ENCODE assay signal across 21 cellular contexts in the genomic region with DNA sequence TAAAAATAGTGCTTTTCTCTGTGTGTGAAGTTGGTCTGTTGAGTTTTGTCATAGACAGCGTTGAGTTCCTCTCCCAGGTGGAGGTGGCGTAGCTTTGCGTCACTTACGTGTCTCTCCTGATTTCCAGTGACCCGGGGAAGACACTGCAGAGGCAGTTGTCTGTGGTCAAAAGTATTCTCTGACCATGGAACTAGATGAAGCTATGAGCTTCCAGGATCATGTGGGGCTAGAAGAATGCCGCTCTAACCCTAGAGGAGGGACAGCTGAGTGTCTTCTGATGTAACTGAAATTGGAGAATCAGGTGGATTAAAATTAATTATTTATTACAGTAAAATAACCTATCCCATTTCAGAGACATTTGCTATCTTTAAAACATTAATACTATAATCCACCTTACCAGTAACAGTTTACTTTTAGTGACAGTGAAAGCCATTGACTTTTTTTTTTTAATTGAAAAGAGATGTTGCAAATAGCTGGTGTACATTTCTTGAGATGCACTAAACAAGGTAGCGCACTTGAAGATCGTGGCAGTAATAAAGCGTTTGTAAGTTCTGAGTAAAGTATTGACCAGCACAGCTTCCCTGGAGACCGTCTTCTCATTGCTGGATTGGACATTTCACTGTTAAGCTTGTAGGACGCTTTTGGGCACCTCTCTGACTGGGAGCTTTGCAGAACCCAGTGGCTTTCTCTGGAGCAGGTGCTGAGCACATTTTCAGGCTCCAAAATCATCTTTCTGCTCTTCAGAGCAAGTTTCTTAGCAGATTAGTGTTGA. TPM values are rescaled to one million over a fixed set of nuclear protein-coding genes. Genes with fewer than 3 reads are reported as not detected.
DNase-seq lines count a peak whose midpoint lies in the region; ATAC-seq and TF ChIP-seq lines count a peak whose summit lies in the region.
"Had no signal": no experiment of that assay in that cellular context is flagged by ENCODE, and none has a peak within 500 bp of the region (broad histone marks: within the 10 kb centered on the region; RNA-seq: fewer than 3 reads in every experiment).

No MANE protein-coding gene starts in this region.

- peak overlapping the region; percentile 47; the same call in 1 of the 2 replicates for H3K4me2 ChIP-seq in KMS-11
- H3K4me2 ChIP-seq in mesendoderm (ENCODE audit: low read length) = no peak overlapping the region

- H3K79me2 ChIP-seq in KMS-11 (ENCODE audit: insufficient read depth, low read depth) (no peaks in the 10 kb centered on the region), mesendoderm (ENCODE audit: control insufficient read depth, insufficient read depth, low read length) (no peaks in the 10 kb centered on the region)

- DNase-seq in activated naive CD4-positive, alpha-beta T cell treated with anti-CD3 and anti-CD28 coated beads, Interleukin-2, amount 10 ng/mL, durations not matched to agents 7 days and 5 days = no peak
- DNase-seq in chondrocyte (ENCODE audit: low spot score) (no peak), mesendoderm (no peak), SIG-M5 treated with dmso at 0.1 percent for 504 hours (lab: John Stamatoyannopoulos, UW; ENCODE audit: unreplicated experiment) (no peak)
- DNase-seq in stimulated activated effector memory CD8-positive, alpha-beta T cell treated with anti-CD3 and anti-CD28 coated beads, Interleukin-12 subunit alpha, Interleukin-12 subunit beta, amount 100 ng/mL, for 72 hours (ENCODE audit: low spot score in 2 of 2) = no peak
- DNase-seq: activated effector memory CD4-positive, alpha-beta T cell treated with Interleukin-2 at 50 U/mL for 16 hours; COR-L47; effector CD4-positive, alpha-beta T cell; GOT3; midbrain; NCI-H1417; NCI-H69; SHP77 treated with DMSO at 0.1 percent for 48 hours; stimulated activated CD8-positive, alpha-beta memory T cell treated with anti-CD3 and anti-CD28 coated beads, Interleukin-4, amount 100 ng/mL, for 48 hours had no signal

- H4K20me1 ChIP-seq in KMS-11 (ENCODE audit: insufficient read depth) = no peaks in the 10 kb centered on the region

- no peak overlapping the region for H3K18ac ChIP-seq in mesendoderm (ENCODE audit: low read length)

- H3K4me3 ChIP-seq in KMS-11 (IDR thresholded peaks at IDR 0.05; ENCODE audit: insufficient read depth, low read depth, low read length) (no peak overlapping the region), mesendoderm (ENCODE audit: low read length) (no peak overlapping the region)
- H3K4me3 ChIP-seq: esophagus muscularis mucosa, gastroesophageal sphincter, thoracic aorta had no signal

- H3K79me1 ChIP-seq in mesendoderm (ENCODE audit: low read length) = peaks cover 1% of the 10 kb centered on the region

- H3K36me3 Mint-ChIP-seq in activated naive CD4-positive, alpha-beta T cell treated with anti-CD3 and anti-CD28 coated beads, Interleukin-2, amount 50 U/mL, for 24 hours = peaks cover 10% of the 10 kb centered on the region
- peaks cover 24% of the 10 kb centered on the region for H3K36me3 Mint-ChIP-seq in activated naive CD4-positive, alpha-beta T cell treated with anti-CD3 and anti-CD28 coated beads, Interleukin-2, amount 10 ng/mL, durations not matched to agents 7 days and 5 days
- H3K36me3 Mint-ChIP-seq in chondrocyte (ENCODE audit: low read depth) = peaks cover 18% of the 10 kb centered on the region
- peaks cover 21% of the 10 kb centered on the region for H3K36me3 Mint-ChIP-seq in stimulated activated effector memory CD8-positive, alpha-beta T cell treated with anti-CD3 and anti-CD28 coated beads, Interleukin-12 subunit alpha, Interleukin-12 subunit beta, amount 100 ng/mL, for 72 hours

- peaks cover 55% of the 10 kb centered on the region for H3K4me1 Mint-ChIP-seq in activated naive CD4-positive, alpha-beta T cell treated with anti-CD3 and anti-CD28 coated beads, Interleukin-2, amount 50 U/mL, for 24 hours
- peaks cover 19% of the 10 kb centered on the region for H3K4me1 Mint-ChIP-seq in activated naive CD4-positive, alpha-beta T cell treated with anti-CD3 and anti-CD28 coated beads, Interleukin-2, amount 10 ng/mL, durations not matched to agents 7 days and 5 days
- peaks cover 16% of the 10 kb centered on the region for H3K4me1 Mint-ChIP-seq in chondrocyte (ENCODE audit: low read depth)
- peaks cover 34% of the 10 kb centered on the region for H3K4me1 Mint-ChIP-seq in stimulated activated effector memory CD8-positive, alpha-beta T cell treated with anti-CD3 and anti-CD28 coated beads, Interleukin-12 subunit alpha, Interleukin-12 subunit beta, amount 100 ng/mL, for 72 hours

- H3K9me3 Mint-ChIP-seq in activated naive CD4-positive, alpha-beta T cell treated with anti-CD3 and anti-CD28 coated beads, Interleukin-2, amount 50 U/mL, for 24 hours = no peaks in the 10 kb centered on the region
- H3K9me3 Mint-ChIP-seq in activated naive CD4-positive, alpha-beta T cell treated with anti-CD3 and anti-CD28 coated beads, Interleukin-2, amount 10 ng/mL, durations not matched to agents 7 days and 5 days = no peaks in the 10 kb centered on the region
- no peaks in the 10 kb centered on the region for H3K9me3 Mint-ChIP-seq in chondrocyte (ENCODE audit: low read depth)
- no peaks in the 10 kb centered on the region for H3K9me3 Mint-ChIP-seq in stimulated activated effector memory CD8-positive, alpha-beta T cell treated with anti-CD3 and anti-CD28 coated beads, Interleukin-12 subunit alpha, Interleukin-12 subunit beta, amount 100 ng/mL, for 72 hours
- H3K9me3 Mint-ChIP-seq: central memory CD8-positive, alpha-beta T cell had no signal

- no peak overlapping the region for H2BK120ac ChIP-seq in mesendoderm (ENCODE audit: low read depth, low read length)

- H3K36me3 ChIP-seq in KMS-11 (ENCODE audit: insufficient read depth) (no peaks in the 10 kb centered on the region), mesendoderm (ENCODE audit: control insufficient read depth, insufficient read depth, low read length) (no peaks in the 10 kb centered on the region)

- H3K27ac Mint-ChIP-seq in activated naive CD4-positive, alpha-beta T cell treated with anti-CD3 and anti-CD28 coated beads, Interleukin-2, amount 50 U/mL, for 24 hours = peak overlapping the region; percentile 10
- H3K27ac Mint-ChIP-seq in activated naive CD4-positive, alpha-beta T cell treated with anti-CD3 and anti-CD28 coated beads, Interleukin-2, amount 10 ng/mL, durations not matched to agents 7 days and 5 days = no peak overlapping the region
- H3K27ac Mint-ChIP-seq in chondrocyte (ENCODE audit: unreplicated experiment) = peak overlapping the region; percentile 14
- peak overlapping the region; percentile 49 for H3K27ac Mint-ChIP-seq in stimulated activated effector memory CD8-positive, alpha-beta T cell treated with anti-CD3 and anti-CD28 coated beads, Interleukin-12 subunit alpha, Interleukin-12 subunit beta, amount 100 ng/mL, for 72 hours

- no peak overlapping the region for H4K8ac ChIP-seq in mesendoderm (ENCODE audit: low read depth, low read length)

- H3K27ac ChIP-seq in KMS-11 (no peak overlapping the region), mesendoderm (ENCODE audit: low read depth, low read length) (no peak overlapping the region)
- H3K27ac ChIP-seq: esophagus muscularis mucosa, gastroesophageal sphincter, thoracic aorta had no signal

- CTCF ChIA-PET in activated naive CD4-positive, alpha-beta T cell treated with anti-CD3 and anti-CD28 coated beads, Interleukin-2, amount 10 ng/mL, durations not matched to agents 7 days and 5 days (lab: Charles Lee) = interaction anchor here (0.6 to 0.9 kb wide), 2 partner anchors 20 to 138 kb away, joined by 3 to 4 read pairs; no protein-coding TSS in a partner anchor

- no peak for ATAC-seq in stimulated activated effector memory CD8-positive, alpha-beta T cell treated with anti-CD3 and anti-CD28 coated beads, Interleukin-12 subunit alpha, Interleukin-12 subunit beta, amount 100 ng/mL, for 72 hours
- no peak for ATAC-seq in GM18858 (IDR thresholded peaks at IDR 0.05; ENCODE audit: unreplicated experiment)
- ATAC-seq: gastroesophageal sphincter had no signal

- no CpG with 5 or more reads among the region's 11 CpGs for WGBS in mesendoderm (ENCODE audit: extremely low coverage, insufficient coverage, low lambda C conversion rate)

- TF ChIP-seq CTCF in KMS-11 (conservative IDR thresholded peaks at IDR 0.05; ENCODE audit: low read depth, low read length) (no peak), chondrocyte (IDR thresholded peaks at IDR 0.05) (no peak)

- H3K4ac ChIP-seq in mesendoderm (ENCODE audit: low read depth, low read length) = no peak overlapping the region

- H2BK5ac ChIP-seq in mesendoderm (ENCODE audit: low read length) = no peak overlapping the region

- H2BK15ac ChIP-seq in mesendoderm (replicated peaks; ENCODE audit: low read depth) = no peak overlapping the region

- H3K27me3 ChIP-seq in KMS-11 (ENCODE audit: insufficient read depth, low read depth) (no peaks in the 10 kb centered on the region), mesendoderm (ENCODE audit: insufficient read depth, low read length, poor library complexity) (no peaks in the 10 kb centered on the region)
- H3K27me3 ChIP-seq: esophagus muscularis mucosa, gastroesophageal sphincter had no signal

- H3K56ac ChIP-seq in mesendoderm (ENCODE audit: low read length) = no peak overlapping the region

- H4K5ac ChIP-seq in mesendoderm (ENCODE audit: low read length) = no peak overlapping the region

- H3K23ac ChIP-seq in mesendoderm (ENCODE audit: low read length) = no peak overlapping the region

- no peak overlapping the region for H3K4me3 Mint-ChIP-seq in activated naive CD4-positive, alpha-beta T cell treated with anti-CD3 and anti-CD28 coated beads, Interleukin-2, amount 50 U/mL, for 24 hours
- no peak overlapping the region for H3K4me3 Mint-ChIP-seq in activated naive CD4-positive, alpha-beta T cell treated with anti-CD3 and anti-CD28 coated beads, Interleukin-2, amount 10 ng/mL, durations not matched to agents 7 days and 5 days
- H3K4me3 Mint-ChIP-seq in chondrocyte (ENCODE audit: unreplicated experiment) = no peak overlapping the region
- H3K4me3 Mint-ChIP-seq in stimulated activated effector memory CD8-positive, alpha-beta T cell treated with anti-CD3 and anti-CD28 coated beads, Interleukin-12 subunit alpha, Interleukin-12 subunit beta, amount 100 ng/mL, for 72 hours = no peak overlapping the region
- H3K4me3 Mint-ChIP-seq: central memory CD8-positive, alpha-beta T cell had no signal

- no peak overlapping the region for H3K9ac ChIP-seq in KMS-11
- no peak overlapping the region for H3K9ac ChIP-seq in mesendoderm (ENCODE audit: low read length)

- H3K4me1 ChIP-seq in KMS-11 (ENCODE audit: low read depth, poor library complexity, severe bottlenecking) (peaks cover 19% of the 10 kb centered on the region), mesendoderm (ENCODE audit: control insufficient read depth, low read depth, low read length) (no peaks in the 10 kb centered on the region)

- no peaks in the 10 kb centered on the region for H3K27me3 Mint-ChIP-seq in activated naive CD4-positive, alpha-beta T cell treated with anti-CD3 and anti-CD28 coated beads, Interleukin-2, amount 50 U/mL, for 24 hours
- H3K27me3 Mint-ChIP-seq in activated naive CD4-positive, alpha-beta T cell treated with anti-CD3 and anti-CD28 coated beads, Interleukin-2, amount 10 ng/mL, durations not matched to agents 7 days and 5 days = no peaks in the 10 kb centered on the region
- no peaks in the 10 kb centered on the region for H3K27me3 Mint-ChIP-seq in chondrocyte (ENCODE audit: low read depth)
- H3K27me3 Mint-ChIP-seq: central memory CD8-positive, alpha-beta T cell had no signal

- no peak overlapping the region for H2AFZ ChIP-seq in KMS-11 (ENCODE audit: low read depth)

- H2AK5ac ChIP-seq in mesendoderm (ENCODE audit: low read length) = no peak overlapping the region

RNA-seq across cellular contexts. Expression of gene CAT, which starts 9.7 kb away (rescaled TPM):
- 28.2 to 32.0 TPM (median 31.1 TPM) in 3 replicates for total RNA-seq in chondrocyte
- polyA plus RNA-seq in mesendoderm (2013, experiment 1 of 2) = 4.3 TPM
- polyA plus RNA-seq in mesendoderm (2013, experiment 2 of 2) = 4.5 TPM
